Comparison of ENCODE assay signal across 23 cellular contexts in genomic region chr3:5757213-5757804, GRCh38.
"Had no signal": no experiment of that assay in that cellular context is flagged by ENCODE, and none has a peak within 500 bp of the region (broad histone marks: within the 10 kb centered on the region; RNA-seq: fewer than 3 reads in every experiment).

No MANE protein-coding gene starts in this region.

- H3K27me3 Mint-ChIP-seq: activated naive CD8-positive, alpha-beta T cell treated with anti-CD3 and anti-CD28 coated beads for 36 hours; central memory CD8-positive, alpha-beta T cell; natural killer cell treated with Interleukin-12 subunit alpha and Interleukin-12 subunit beta and Interleukin-15 and Interleukin-18, amount 100 ng/mL, for 72 hours had no signal

- H3K4me3 Mint-ChIP-seq: activated naive CD8-positive, alpha-beta T cell treated with anti-CD3 and anti-CD28 coated beads for 36 hours; activated T-cell treated with anti-CD3 and anti-CD28 coated beads, Interleukin-2, amount 50 U/mL, for 4 hours; central memory CD8-positive, alpha-beta T cell; mesothelial cell of epicardium; natural killer cell treated with Interleukin-12 subunit alpha and Interleukin-12 subunit beta and Interleukin-15 and Interleukin-18, amount 100 ng/mL, for 72 hours; stimulated activated naive CD8-positive, alpha-beta T cell treated with anti-CD3 and anti-CD28 coated beads, Interleukin-15, Interleukin-2, amounts not matched to agents 100 ng/mL and 50 ng/mL, for 24 hours had no signal

- H3K9me3 ChIP-seq: colonic mucosa, esophagus muscularis mucosa, pancreas, psoas muscle, tibial artery had no signal

- H3K9me3 Mint-ChIP-seq: activated naive CD8-positive, alpha-beta T cell treated with anti-CD3 and anti-CD28 coated beads for 36 hours; activated T-cell treated with anti-CD3 and anti-CD28 coated beads, Interleukin-2, amount 50 U/mL, for 4 hours; activated T-helper 2 cell treated with anti-CD3 and anti-CD28 coated beads, Interferon-gamma antibody, Interleukin-2, Interleukin-4, amounts not matched to agents 10 μg/mL and 5 μg/mL and 100 μg/mL, durations not matched to agents 14 hours and 24 hours and 36 hours; mesothelial cell of epicardium; natural killer cell treated with Interleukin-12 subunit alpha and Interleukin-12 subunit beta and Interleukin-15 and Interleukin-18, amount 100 ng/mL, for 72 hours had no signal

- H3K4me1 Mint-ChIP-seq: activated naive CD8-positive, alpha-beta T cell treated with anti-CD3 and anti-CD28 coated beads for 36 hours; central memory CD8-positive, alpha-beta T cell had no signal

- ATAC-seq: activated T-cell treated with anti-CD3 and anti-CD28 coated beads, Interleukin-2, amount 50 U/mL, for 4 hours; left ventricle myocardium superior; pancreas; psoas muscle; right cardiac atrium had no signal

- H3K4me3 ChIP-seq: colonic mucosa, esophagus muscularis mucosa, pancreas, psoas muscle, tibial artery had no signal

- H3K36me3 Mint-ChIP-seq: activated naive CD8-positive, alpha-beta T cell treated with anti-CD3 and anti-CD28 coated beads for 36 hours; mesothelial cell of epicardium; natural killer cell treated with Interleukin-12 subunit alpha and Interleukin-12 subunit beta and Interleukin-15 and Interleukin-18, amount 100 ng/mL, for 72 hours had no signal

- H3K27ac ChIP-seq: colonic mucosa, esophagus muscularis mucosa, pancreas, psoas muscle, tibial artery had no signal

- DNase-seq: activated CD4-positive, alpha-beta T cell treated with anti-CD3 and anti-CD28 coated beads for 1 hour; activated CD4-positive, alpha-beta T cell treated with anti-CD3 and anti-CD28 coated beads, Interleukin-2, amount 50 U/mL, for 1 hour; activated CD8-positive, alpha-beta memory T cell treated with anti-CD3 and anti-CD28 coated beads for 24 hours; activated CD8-positive, alpha-beta memory T cell treated with anti-CD3 and anti-CD28 coated beads, Interleukin-2, amount 50 U/mL, for 4 hours; activated naive CD4-positive, alpha-beta T cell; activated naive CD8-positive, alpha-beta T cell treated with anti-CD3 and anti-CD28 coated beads for 36 hours; activated T-cell treated with anti-CD3 and anti-CD28 coated beads, Interleukin-2, amount 50 U/mL, for 4 hours; colonic mucosa; hypothalamus; left ventricle myocardium superior; mammary epithelial cell; pancreas; psoas muscle; right cardiac atrium; stimulated activated CD4-positive, alpha-beta T cell treated with anti-CD3 and anti-CD28 coated beads, Interleukin-4, amount 100 ng/mL, for 24 hours; T-helper 9 cell; tibial artery had no signal

- H3K36me3 ChIP-seq: colonic mucosa, esophagus muscularis mucosa, pancreas, tibial artery had no signal

- H3K27me3 ChIP-seq: colonic mucosa, esophagus muscularis mucosa, pancreas, tibial artery had no signal

- H3K27ac Mint-ChIP-seq: activated naive CD8-positive, alpha-beta T cell treated with anti-CD3 and anti-CD28 coated beads for 36 hours; activated T-helper 2 cell treated with anti-CD3 and anti-CD28 coated beads, Interferon-gamma antibody, Interleukin-2, Interleukin-4, amounts not matched to agents 10 μg/mL and 5 μg/mL and 100 μg/mL, durations not matched to agents 14 hours and 24 hours and 36 hours; mesothelial cell of epicardium; stimulated activated naive CD8-positive, alpha-beta T cell treated with anti-CD3 and anti-CD28 coated beads, Interleukin-15, Interleukin-2, amounts not matched to agents 100 ng/mL and 50 ng/mL, for 24 hours had no signal

- H3K4me1 ChIP-seq: colonic mucosa, esophagus muscularis mucosa, pancreas, psoas muscle, tibial artery had no signal
